ENCODE assay signal across 9 cellular contexts in genomic region chr19:17304386-17305047, GRCh38. TPM values are rescaled to one million over a fixed set of nuclear protein-coding genes. Genes with fewer than 3 reads are reported as not detected.
DNase-seq lines count a peak whose midpoint lies in the region; ATAC-seq lines count a peak whose summit lies in the region.
"Had no signal": no experiment of that assay in that cellular context is flagged by ENCODE, and none has a peak within 500 bp of the region (broad histone marks: within the 10 kb centered on the region; RNA-seq: fewer than 3 reads in every experiment).

No MANE protein-coding gene starts in this region.

- no peaks in the 10 kb centered on the region for H3K27me3 Mint-ChIP-seq in activated CD8-positive, alpha-beta memory T cell treated with anti-CD3 and anti-CD28 coated beads, Interleukin-2, amount 10 ng/mL, durations not matched to agents 7 days and 5 days
- no peaks in the 10 kb centered on the region for H3K27me3 Mint-ChIP-seq in activated T-helper 1 cell treated with anti-CD3 and anti-CD28 coated beads, Interleukin-12 subunit alpha, Interleukin-12 subunit beta, Interleukin-2, Interleukin-4 antibody, amounts not matched to agents 30 ng/mL and 10 ng/mL and 1 ng/mL, durations not matched to agents 14 hours and 24 hours and 36 hours (ENCODE audit: insufficient read depth)

- DNase-seq in activated CD8-positive, alpha-beta memory T cell treated with anti-CD3 and anti-CD28 coated beads, Interleukin-2, amount 10 ng/mL, durations not matched to agents 7 days and 5 days = no peak
- no peak for DNase-seq in activated CD8-positive, alpha-beta memory T cell treated with anti-CD3 and anti-CD28 coated beads, Interleukin-2, amount 50 U/mL, for 4 hours
- DNase-seq in activated T-helper 1 cell treated with anti-CD3 and anti-CD28 coated beads, Interleukin-12 subunit alpha, Interleukin-12 subunit beta, Interleukin-2, Interleukin-4 antibody, amounts not matched to agents 30 ng/mL and 10 ng/mL and 1 ng/mL, durations not matched to agents 14 hours and 24 hours and 36 hours (ENCODE audit: low spot score) = no peak
- DNase-seq: effector CD8-positive, alpha-beta T cell had no signal

- CTCF ChIA-PET in activated CD8-positive, alpha-beta memory T cell treated with anti-CD3 and anti-CD28 coated beads, Interleukin-2, amount 10 ng/mL, durations not matched to agents 7 days and 5 days (lab: Charles Lee) = interaction anchor here (1.0 to 6.2 kb wide), 15 partner anchors 9 to 161 kb away, joined by 3 to 44 read pairs (median 6); partner anchors contain the start of genes ANO8, BABAM1 and USHBP1

- no peaks in the 10 kb centered on the region for H3K27me3 ChIP-seq in layer of hippocampus (ENCODE audit: control insufficient read depth, insufficient read depth, low read length)

- ATAC-seq in activated CD8-positive, alpha-beta memory T cell treated with anti-CD3 and anti-CD28 coated beads, Interleukin-2, amount 10 ng/mL, durations not matched to agents 7 days and 5 days = no peak
- no peak for ATAC-seq in GM18907 (IDR thresholded peaks at IDR 0.05; ENCODE audit: unreplicated experiment)
- no peak for ATAC-seq in GM18511 (IDR thresholded peaks at IDR 0.05; ENCODE audit: unreplicated experiment)
- ATAC-seq in GM21423 (IDR thresholded peaks at IDR 0.05; ENCODE audit: unreplicated experiment) = no peak

- H3K27ac Mint-ChIP-seq in activated CD8-positive, alpha-beta memory T cell treated with anti-CD3 and anti-CD28 coated beads, Interleukin-2, amount 10 ng/mL, durations not matched to agents 7 days and 5 days = peak overlapping the region; percentile 89
- peak overlapping the region; percentile 91 for H3K27ac Mint-ChIP-seq in activated T-helper 1 cell treated with anti-CD3 and anti-CD28 coated beads, Interleukin-12 subunit alpha, Interleukin-12 subunit beta, Interleukin-2, Interleukin-4 antibody, amounts not matched to agents 30 ng/mL and 10 ng/mL and 1 ng/mL, durations not matched to agents 14 hours and 24 hours and 36 hours

- intact Hi-C loops in activated T-helper 1 cell treated with anti-CD3 and anti-CD28 coated beads, Interleukin-12 subunit alpha, Interleukin-12 subunit beta, Interleukin-2, Interleukin-4 antibody, amounts not matched to agents 30 ng/mL and 10 ng/mL and 1 ng/mL, durations not matched to agents 14 hours and 24 hours and 36 hours (cut with micrococcal nuclease) = loop anchor here (1.0 to 10.0 kb wide), 6 partner anchors 12 to 250 kb away; partner anchors contain the start of genes BABAM1, COLGALT1, GTPBP3 and PGLS

- H3K36me3 Mint-ChIP-seq in activated CD8-positive, alpha-beta memory T cell treated with anti-CD3 and anti-CD28 coated beads, Interleukin-2, amount 10 ng/mL, durations not matched to agents 7 days and 5 days = peaks cover 3% of the 10 kb centered on the region
- H3K36me3 Mint-ChIP-seq in activated T-helper 1 cell treated with anti-CD3 and anti-CD28 coated beads, Interleukin-12 subunit alpha, Interleukin-12 subunit beta, Interleukin-2, Interleukin-4 antibody, amounts not matched to agents 30 ng/mL and 10 ng/mL and 1 ng/mL, durations not matched to agents 14 hours and 24 hours and 36 hours (ENCODE audit: low read depth) = peaks cover 4% of the 10 kb centered on the region

- peak overlapping the region; percentile 87 for H3K4me3 Mint-ChIP-seq in activated CD8-positive, alpha-beta memory T cell treated with anti-CD3 and anti-CD28 coated beads, Interleukin-2, amount 10 ng/mL, durations not matched to agents 7 days and 5 days
- peak overlapping the region; percentile 90 for H3K4me3 Mint-ChIP-seq in activated T-helper 1 cell treated with anti-CD3 and anti-CD28 coated beads, Interleukin-12 subunit alpha, Interleukin-12 subunit beta, Interleukin-2, Interleukin-4 antibody, amounts not matched to agents 30 ng/mL and 10 ng/mL and 1 ng/mL, durations not matched to agents 14 hours and 24 hours and 36 hours

- H3K27ac ChIP-seq in layer of hippocampus (ENCODE audit: low read depth, low read length) (peak overlapping the region; percentile 95), temporal lobe (ENCODE audit: low read depth, low read length) (peak overlapping the region; percentile 91)

- peaks cover 47% of the 10 kb centered on the region for H3K4me1 Mint-ChIP-seq in activated CD8-positive, alpha-beta memory T cell treated with anti-CD3 and anti-CD28 coated beads, Interleukin-2, amount 10 ng/mL, durations not matched to agents 7 days and 5 days
- peaks cover 38% of the 10 kb centered on the region for H3K4me1 Mint-ChIP-seq in activated T-helper 1 cell treated with anti-CD3 and anti-CD28 coated beads, Interleukin-12 subunit alpha, Interleukin-12 subunit beta, Interleukin-2, Interleukin-4 antibody, amounts not matched to agents 30 ng/mL and 10 ng/mL and 1 ng/mL, durations not matched to agents 14 hours and 24 hours and 36 hours (ENCODE audit: low read depth)

- no peaks in the 10 kb centered on the region for H3K9me3 Mint-ChIP-seq in activated CD8-positive, alpha-beta memory T cell treated with anti-CD3 and anti-CD28 coated beads, Interleukin-2, amount 10 ng/mL, durations not matched to agents 7 days and 5 days (ENCODE audit: low read depth)
- no peaks in the 10 kb centered on the region for H3K9me3 Mint-ChIP-seq in activated T-helper 1 cell treated with anti-CD3 and anti-CD28 coated beads, Interleukin-12 subunit alpha, Interleukin-12 subunit beta, Interleukin-2, Interleukin-4 antibody, amounts not matched to agents 30 ng/mL and 10 ng/mL and 1 ng/mL, durations not matched to agents 14 hours and 24 hours and 36 hours

RNA-seq across cellular contexts. Expression of gene MRPL34, which starts 1.2 kb away (rescaled TPM):
- 100 to 1,000 TPM in 1 of 2 experiments, 10 to 100 TPM in 1; 94.7 to 115 TPM for total RNA-seq in activated CD8-positive, alpha-beta memory T cell treated with anti-CD3 and anti-CD28 coated beads, Interleukin-2, amount 10 ng/mL, durations not matched to agents 7 days and 5 days
- total RNA-seq in activated T-helper 1 cell treated with anti-CD3 and anti-CD28 coated beads, Interleukin-12 subunit alpha, Interleukin-12 subunit beta, Interleukin-2, Interleukin-4 antibody, amounts not matched to agents 30 ng/mL and 10 ng/mL and 1 ng/mL, durations not matched to agents 14 hours and 24 hours and 36 hours = 108 and 118 TPM in 2 replicates
- 13.3 TPM for total RNA-seq in temporal lobe

RNA-seq across cellular contexts. Expression of gene ABHD8, which starts 1.3 kb away (rescaled TPM):
- total RNA-seq in activated CD8-positive, alpha-beta memory T cell treated with anti-CD3 and anti-CD28 coated beads, Interleukin-2, amount 10 ng/mL, durations not matched to agents 7 days and 5 days = 10 to 100 TPM; 10.1 to 10.7 TPM
- total RNA-seq in activated T-helper 1 cell treated with anti-CD3 and anti-CD28 coated beads, Interleukin-12 subunit alpha, Interleukin-12 subunit beta, Interleukin-2, Interleukin-4 antibody, amounts not matched to agents 30 ng/mL and 10 ng/mL and 1 ng/mL, durations not matched to agents 14 hours and 24 hours and 36 hours = 8.8 and 9.0 TPM in 2 replicates
- total RNA-seq in temporal lobe = 18.7 TPM

RNA-seq across cellular contexts. Expression of gene DDA1, which starts 4.8 kb away (rescaled TPM):
- 10 to 100 TPM; 47.7 to 58.9 TPM for total RNA-seq in activated CD8-positive, alpha-beta memory T cell treated with anti-CD3 and anti-CD28 coated beads, Interleukin-2, amount 10 ng/mL, durations not matched to agents 7 days and 5 days
- 45.3 and 50.2 TPM in 2 replicates for total RNA-seq in activated T-helper 1 cell treated with anti-CD3 and anti-CD28 coated beads, Interleukin-12 subunit alpha, Interleukin-12 subunit beta, Interleukin-2, Interleukin-4 antibody, amounts not matched to agents 30 ng/mL and 10 ng/mL and 1 ng/mL, durations not matched to agents 14 hours and 24 hours and 36 hours
- 11.8 TPM for total RNA-seq in temporal lobe

RNA-seq across cellular contexts. Expression of gene ANKLE1, which starts 22.8 kb away (rescaled TPM):
- 10 to 100 TPM in 1 of 2 experiments, 1 to 10 TPM in 1; 9.2 to 17.2 TPM for total RNA-seq in activated CD8-positive, alpha-beta memory T cell treated with anti-CD3 and anti-CD28 coated beads, Interleukin-2, amount 10 ng/mL, durations not matched to agents 7 days and 5 days
- total RNA-seq in activated T-helper 1 cell treated with anti-CD3 and anti-CD28 coated beads, Interleukin-12 subunit alpha, Interleukin-12 subunit beta, Interleukin-2, Interleukin-4 antibody, amounts not matched to agents 30 ng/mL and 10 ng/mL and 1 ng/mL, durations not matched to agents 14 hours and 24 hours and 36 hours = 13.4 and 13.8 TPM in 2 replicates
- total RNA-seq in temporal lobe = 0.74 TPM

RNA-seq across cellular contexts. Expression of gene ANO8, which starts 30.1 kb away (rescaled TPM):
- 10 to 100 TPM; 11.0 to 18.7 TPM for total RNA-seq in activated CD8-positive, alpha-beta memory T cell treated with anti-CD3 and anti-CD28 coated beads, Interleukin-2, amount 10 ng/mL, durations not matched to agents 7 days and 5 days
- 6.6 and 7.4 TPM in 2 replicates for total RNA-seq in activated T-helper 1 cell treated with anti-CD3 and anti-CD28 coated beads, Interleukin-12 subunit alpha, Interleukin-12 subunit beta, Interleukin-2, Interleukin-4 antibody, amounts not matched to agents 30 ng/mL and 10 ng/mL and 1 ng/mL, durations not matched to agents 14 hours and 24 hours and 36 hours
- total RNA-seq in temporal lobe = 30.7 TPM
